In genomic region chr1:156090822-156091188, GRCh38 we compare ENCODE assay signal across 8 cellular contexts. TPM values are rescaled to one million over a fixed set of nuclear protein-coding genes. Genes with fewer than 3 reads are reported as not detected.
DNase-seq lines count a peak whose midpoint lies in the region; ATAC-seq, FAIRE-seq and TF ChIP-seq lines count a peak whose summit lies in the region.

No MANE protein-coding gene starts in this region.

- H3K9me3 ChIP-seq in left ventricle myocardium inferior (replicated peaks), result no peaks in the 10 kb centered on the region

- TF ChIP-seq CTCF in AG10803 (conservative IDR thresholded peaks at IDR 0.05; ENCODE audit: low read length), result peak; percentile 76
- TF ChIP-seq CTCF in left ventricle myocardium inferior (IDR thresholded peaks at IDR 0.05; ENCODE audit: borderline replicate concordance), result peak; percentile 87
- peak; percentile 71 for TF ChIP-seq CTCF in retinal pigment epithelial cell (conservative IDR thresholded peaks at IDR 0.05; ENCODE audit: low read depth, low read length)

- no peaks in the 10 kb centered on the region for H3K27me3 ChIP-seq in left ventricle myocardium inferior (ENCODE audit: low read depth)

- H3K4me3 Mint-ChIP-seq in activated naive CD8-positive, alpha-beta T cell treated with anti-CD3 and anti-CD28 coated beads, Interleukin-2, amount 50 U/mL, for 24 hours, result no peak overlapping the region

- H3K27ac ChIP-seq in left ventricle myocardium inferior (replicated peaks), result no peak overlapping the region

- H3K36me3 ChIP-seq in left ventricle myocardium inferior, result no peaks in the 10 kb centered on the region

- DNase-seq in AG10803 (ENCODE audit: low read depth), result peak; percentile 66
- peak; percentile 78 for DNase-seq in GM19239 (ENCODE audit: insufficient read length, low spot score)
- DNase-seq in NCI-H1105 treated with DMSO at 0.1 percent for 48 hours (lab: John Stamatoyannopoulos, UW), result peak; percentile 74
- DNase-seq in T-helper 1 cell, result peak; percentile 73 to 89 (median 83)
- peak; percentile 92 for DNase-seq in activated naive CD8-positive, alpha-beta T cell treated with anti-CD3 and anti-CD28 coated beads, Interleukin-2, amount 50 U/mL, for 24 hours
- peak; percentile 82 for DNase-seq in left ventricle myocardium inferior
- no peak for DNase-seq in retinal pigment epithelial cell (ENCODE audit: low read depth)

- peak; percentile 91 for FAIRE-seq in GM19239 (lab: Jason Lieb, UNC)

- H3K4me3 ChIP-seq in AG10803 (ENCODE audit: low read length) (no peak overlapping the region), left ventricle myocardium inferior (no peak overlapping the region), retinal pigment epithelial cell (ENCODE audit: low read length) (no peak overlapping the region)

- peaks cover 10% of the 10 kb centered on the region for H3K4me1 Mint-ChIP-seq in activated naive CD8-positive, alpha-beta T cell treated with anti-CD3 and anti-CD28 coated beads, Interleukin-2, amount 50 U/mL, for 24 hours

- ATAC-seq in activated naive CD8-positive, alpha-beta T cell treated with anti-CD3 and anti-CD28 coated beads, Interleukin-2, amount 50 U/mL, for 24 hours, result peak; percentile 95
- no peak for ATAC-seq in HG03571 (IDR thresholded peaks at IDR 0.05; ENCODE audit: unreplicated experiment)

- intact Hi-C loops in left ventricle myocardium inferior (cut with micrococcal nuclease), result loop anchor here (5.0 kb wide), 1 partner anchor 136 kb away; no protein-coding TSS in a partner anchor

- H3K36me3 Mint-ChIP-seq in activated naive CD8-positive, alpha-beta T cell treated with anti-CD3 and anti-CD28 coated beads, Interleukin-2, amount 50 U/mL, for 24 hours (ENCODE audit: low read depth), result no peaks in the 10 kb centered on the region

- H3K9me3 Mint-ChIP-seq in activated naive CD8-positive, alpha-beta T cell treated with anti-CD3 and anti-CD28 coated beads, Interleukin-2, amount 50 U/mL, for 24 hours, result no peaks in the 10 kb centered on the region

- no peak overlapping the region for H3K27ac Mint-ChIP-seq in activated naive CD8-positive, alpha-beta T cell treated with anti-CD3 and anti-CD28 coated beads, Interleukin-2, amount 50 U/mL, for 24 hours

- H3K27me3 Mint-ChIP-seq in activated naive CD8-positive, alpha-beta T cell treated with anti-CD3 and anti-CD28 coated beads, Interleukin-2, amount 50 U/mL, for 24 hours, result peaks cover 42% of the 10 kb centered on the region

- H3K4me1 ChIP-seq in left ventricle myocardium inferior, result peaks cover 24% of the 10 kb centered on the region

RNA-seq across cellular contexts. Expression of gene MEX3A, which starts 8.5 kb away (rescaled TPM):
- total RNA-seq in left ventricle myocardium inferior, result 0.16 TPM

RNA-seq across cellular contexts. Expression of gene LMNA, which starts 23.7 kb away (rescaled TPM):
- total RNA-seq in left ventricle myocardium inferior, result 236 TPM

RNA-seq across cellular contexts. Expression of gene RAB25, which starts 29.8 kb away (rescaled TPM):
- total RNA-seq in left ventricle myocardium inferior, result not detected

RNA-seq across cellular contexts. Expression of gene LAMTOR2, which starts 36.2 kb away (rescaled TPM):
- 55.0 TPM for total RNA-seq in left ventricle myocardium inferior

RNA-seq across cellular contexts. Expression of gene UBQLN4, which starts 37.2 kb away (rescaled TPM):
- 29.9 TPM for total RNA-seq in left ventricle myocardium inferior
